2 cellular contexts compared by ENCODE assay signal in genomic region chr22:36293606-36294292, GRCh38.
TF ChIP-seq lines count a peak whose summit lies in the region.

No MANE protein-coding gene starts in this region.

TF ChIP-seq in IMR-90, 13 proteins besides CTCF, POLR2A, EP300 and RAD21:
- no peak for TF ChIP-seq CEBPB (IDR thresholded peaks at IDR 0.05; ENCODE audit: low read depth, low read length)

TF ChIP-seq in H1, 55 proteins besides CTCF, POLR2A, EP300 and RAD21:
- TF ChIP-seq BACH1 (IDR thresholded peaks at IDR 0.05; ENCODE audit: low read length): no peak
- 0 out of 2 replicates have a peak, but pooled peaks have one; percentile 5 for TF ChIP-seq POLR2AphosphoS5 (IDR thresholded peaks at IDR 0.05; ENCODE audit: low read depth, low read length)
